8 cellular contexts compared by ENCODE assay signal in genomic region chrX:123962006-123962485, GRCh38. TPM values are rescaled to one million over a fixed set of nuclear protein-coding genes. Genes with fewer than 3 reads are reported as not detected.
DNase-seq lines count a peak whose midpoint lies in the region; TF ChIP-seq lines count a peak whose summit lies in the region.

No MANE protein-coding gene starts in this region.

- H3K4me3 ChIP-seq in GM06990 (replicated peaks; ENCODE audit: low read depth, low read length), result peak overlapping the region; percentile 83
- H3K4me3 ChIP-seq in MG63, result peak overlapping the region; percentile 76
- peak overlapping the region; percentile 56 for H3K4me3 ChIP-seq in urinary bladder (ENCODE audit: low read depth, low read length)

- H3K4me1 ChIP-seq in urinary bladder (ENCODE audit: insufficient read depth), result no peaks in the 10 kb centered on the region

- TF ChIP-seq CTCF in GM06990 (IDR thresholded peaks at IDR 0.05; ENCODE audit: insufficient read depth, low read length, poor library complexity, severe bottlenecking) (no peak), MCF 10A (IDR thresholded peaks at IDR 0.05; ENCODE audit: unreplicated experiment) (no peak)

- no peaks in the 10 kb centered on the region for H3K27me3 Mint-ChIP-seq in MCF 10A (ENCODE audit: insufficient read depth, unreplicated experiment)

- H3K4me3 Mint-ChIP-seq in MCF 10A (ENCODE audit: unreplicated experiment), result peak overlapping the region; percentile 92

- no peak for DNase-seq in GM06990 (ENCODE audit: extremely low read depth, insufficient read length)
- no peak for DNase-seq in MG63
- no peak for DNase-seq in MCF 10A (ENCODE audit: unreplicated experiment)
- peak; percentile 20 to 35 for DNase-seq in lung microvascular endothelial cell (ENCODE audit: low read depth in 2 of 2)
- DNase-seq in LoVo (ENCODE audit: low spot score), result no peak
- no peak for DNase-seq in NCI-H128 (lab: John Stamatoyannopoulos, UW; ENCODE audit: unreplicated experiment)
- no peak for DNase-seq in activated CD4-positive, alpha-beta T cell treated with anti-CD3 and anti-CD28 coated beads for 4 hours

- H3K9me3 ChIP-seq in MG63, result no peaks in the 10 kb centered on the region

- H3K27me3 ChIP-seq in GM06990 (replicated peaks; ENCODE audit: control insufficient read depth, insufficient read depth, low read length) (no peaks in the 10 kb centered on the region), MG63 (no peaks in the 10 kb centered on the region)

- POLR2A ChIA-PET in MCF 10A (lab: Yijun Ruan, JAX), result interaction anchor here (0.7 to 2.2 kb wide), 11 partner anchors 15 to 1242 kb away, joined by 3 to 10 read pairs (median 4); partner anchors contain the start of gene XIAP

- peaks cover 7% of the 10 kb centered on the region for H3K36me3 Mint-ChIP-seq in MCF 10A (ENCODE audit: insufficient read depth, unreplicated experiment)

- CTCF ChIA-PET in MCF 10A (lab: Yijun Ruan, JAX), result interaction anchor here (0.6 kb wide), 2 partner anchors 14 to 100 kb away, joined by 3 read pairs; no protein-coding TSS in a partner anchor

- peak overlapping the region; percentile 94 for H3K27ac ChIP-seq in urinary bladder (ENCODE audit: low read depth)

- intact Hi-C loops in MCF 10A (cut with micrococcal nuclease), result no loop called here

- no peaks in the 10 kb centered on the region for H3K36me3 ChIP-seq in GM06990 (ENCODE audit: control insufficient read depth, insufficient read depth, low read length)
- H3K36me3 ChIP-seq in MG63, result no peaks in the 10 kb centered on the region; the same call in 1 of the 2 replicates
- H3K36me3 ChIP-seq in urinary bladder (ENCODE audit: insufficient read depth), result no peaks in the 10 kb centered on the region

- H3K9me3 Mint-ChIP-seq in MCF 10A (ENCODE audit: unreplicated experiment), result no peaks in the 10 kb centered on the region

- WGBS in urinary bladder, result 0% methylated on average over 24 of the region's 24 CpGs

- TSS peak; percentile 33 for BruUV-seq in MCF 10A (replicated peaks; lab: Mats Ljungman, UMichigan)

- H3K27ac Mint-ChIP-seq in MCF 10A (ENCODE audit: low read depth, unreplicated experiment), result peak overlapping the region; percentile 99

- no peaks in the 10 kb centered on the region for H3K4me1 Mint-ChIP-seq in MCF 10A (ENCODE audit: insufficient read depth, unreplicated experiment)

RNA-seq across cellular contexts. Expression of gene STAG2, which starts 0.5 kb away (rescaled TPM):
- total RNA-seq in MG63 (2014; rRNA removed; shearing (Covaris generic); ENCODE audit: low replicate concordance), result 45.5 and 64.9 TPM in 2 replicates
- total RNA-seq in MCF 10A (2022) (71.5 and 80.7 TPM in 2 replicates), lung microvascular endothelial cell (63.6 and 66.7 TPM in 2 replicates), urinary bladder (168 TPM)
- 37.9 TPM for polyA plus RNA-seq in urinary bladder

Comparison
In these comparisons a context has a peak if more than half of its experiments do, and no peak if none do; other contexts are left out.
1. DNase-seq: peak in lung microvascular endothelial cell (2 of 2); none in GM06990 (single experiment), MG63 (single experiment), MCF 10A (single experiment), LoVo (single experiment), NCI-H128 (single experiment) and activated CD4-positive, alpha-beta T cell treated with anti-CD3 and anti-CD28 coated beads for 4 hours (0 of 2).
2. Peak in every context shown above with its lines, with median percentiles within 50 percentile points of each other: H3K4me3 ChIP-seq.